24 cellular contexts compared by ENCODE assay signal in genomic region chr20:8967641-8968245, GRCh38.
DNase-seq lines count a peak whose midpoint lies in the region; ATAC-seq and TF ChIP-seq lines count a peak whose summit lies in the region.
"Had no signal": no experiment of that assay in that cellular context is flagged by ENCODE, and none has a peak within 500 bp of the region (broad histone marks: within the 10 kb centered on the region; RNA-seq: fewer than 3 reads in every experiment).

No MANE protein-coding gene starts in this region.

- TF ChIP-seq CTCF in left ventricle myocardium inferior (IDR thresholded peaks at IDR 0.05; ENCODE audit: borderline replicate concordance), result no peak
- no peak for TF ChIP-seq CTCF in heart right ventricle (IDR thresholded peaks at IDR 0.05)
- no peak for TF ChIP-seq CTCF in epithelial cell of esophagus (IDR thresholded peaks at IDR 0.05; ENCODE audit: insufficient read depth, low read depth, low read length, missing control alignments)

- ATAC-seq in heart right ventricle (no peak), GM19324 (IDR thresholded peaks at IDR 0.05; ENCODE audit: low FRiP score, unreplicated experiment) (no peak), GM18519 (IDR thresholded peaks at IDR 0.05; ENCODE audit: low FRiP score, unreplicated experiment) (no peak)
- ATAC-seq: Right ventricle myocardium inferior, SK-N-SH treated with all-trans-retinoic acid at 6 μM for 48 hours had no signal

- peaks cover 59% of the 10 kb centered on the region for H3K4me1 ChIP-seq in left ventricle myocardium inferior
- H3K4me1 ChIP-seq in heart right ventricle, result peaks cover 0 to 61% (median 24%) of the 10 kb centered on the region in 9 donors
- H3K4me1 ChIP-seq in adipocyte (ENCODE audit: control insufficient read depth, insufficient read depth, low read length), result no peaks in the 10 kb centered on the region
- no peaks in the 10 kb centered on the region for H3K4me1 ChIP-seq in effector memory CD4-positive, alpha-beta T cell (ENCODE audit: control insufficient read depth, insufficient read depth, low read length, poor library complexity, severe bottlenecking)
- H3K4me1 ChIP-seq: HAP-1, SJCRH30 had no signal

- H3K27ac ChIP-seq in left ventricle myocardium inferior (replicated peaks), result peak overlapping the region; percentile 67
- peak overlapping the region in 2 of 10 donors; percentile 57 to 70 for H3K27ac ChIP-seq in heart right ventricle
- H3K27ac ChIP-seq in effector memory CD4-positive, alpha-beta T cell (ENCODE audit: insufficient read depth, low read length, poor library complexity, severe bottlenecking), result no peak overlapping the region
- H3K27ac ChIP-seq: GM23248, PC-9, SJCRH30 had no signal

- intact Hi-C loops in left ventricle myocardium inferior (cut with micrococcal nuclease), result no loop called here
- intact Hi-C loops in heart right ventricle (cut with DNase I), result loop anchor here in 1 of 10 donors (5.0 kb wide), 1 partner anchor 385 kb away; no protein-coding TSS in a partner anchor

- no peaks in the 10 kb centered on the region for H3K27me3 ChIP-seq in left ventricle myocardium inferior (ENCODE audit: low read depth)
- H3K27me3 ChIP-seq in heart right ventricle, result no peaks in the 10 kb centered on the region
- H3K27me3 ChIP-seq in adipocyte (replicated peaks; ENCODE audit: control insufficient read depth, insufficient read depth, low read length), result no peaks in the 10 kb centered on the region
- H3K27me3 ChIP-seq in effector memory CD4-positive, alpha-beta T cell (replicated peaks; ENCODE audit: control insufficient read depth, insufficient read depth, low read length, poor library complexity, severe bottlenecking), result no peaks in the 10 kb centered on the region
- H3K27me3 ChIP-seq: SJCRH30 had no signal

- H3K9ac ChIP-seq in adipocyte (ENCODE audit: low read length), result no peak overlapping the region
- H3K9ac ChIP-seq: GM23248 had no signal

- WGBS in heart right ventricle, 2 donors, result 96 to 100% methylated on average over 2 of the region's 2 CpGs

- H3K4me3 ChIP-seq in left ventricle myocardium inferior, result no peak overlapping the region
- no peak overlapping the region for H3K4me3 ChIP-seq in heart right ventricle
- H3K4me3 ChIP-seq in adipocyte (ENCODE audit: low read length), result no peak overlapping the region
- no peak overlapping the region for H3K4me3 ChIP-seq in epithelial cell of esophagus (ENCODE audit: low read length)
- H3K4me3 ChIP-seq in effector memory CD4-positive, alpha-beta T cell (ENCODE audit: insufficient read depth, low read depth, low read length, poor library complexity, severe bottlenecking), result no peak overlapping the region
- H3K4me3 ChIP-seq: GM23248, HAP-1, PC-9, SJCRH30 had no signal

- no peak for DNase-seq in left ventricle myocardium inferior
- no peak for DNase-seq in heart right ventricle
- DNase-seq in adipocyte (ENCODE audit: low read depth), result peak; percentile 3
- DNase-seq in epithelial cell of esophagus (ENCODE audit: low read depth), result peak; percentile 47
- DNase-seq in effector memory CD4-positive, alpha-beta T cell, result no peak
- DNase-seq: Calu3, DMS79 treated with DMSO at 0.1 percent for 48 hours, GM23248, KG1, MM.1S, NCI-H1092, NCI-H1436, NCI-H187, NCI-H2107, NCI-H446, NCI-H524 treated with DMSO at 0.1 percent for 48 hours, NCI-H774, PC-9, SJCRH30 had no signal

- H3K36me3 ChIP-seq in left ventricle myocardium inferior (no peaks in the 10 kb centered on the region), heart right ventricle (no peaks in the 10 kb centered on the region), adipocyte (ENCODE audit: control insufficient read depth, insufficient read depth, low read length, severe bottlenecking) (no peaks in the 10 kb centered on the region)
- no peaks in the 10 kb centered on the region for H3K36me3 ChIP-seq in effector memory CD4-positive, alpha-beta T cell (ENCODE audit: control insufficient read depth, insufficient read depth, low read length)
- H3K36me3 ChIP-seq: HAP-1, SJCRH30 had no signal

- H3K9me3 ChIP-seq in left ventricle myocardium inferior (replicated peaks), result no peaks in the 10 kb centered on the region
- peaks cover 0 to 4% (median 0%) of the 10 kb centered on the region in 11 donors for H3K9me3 ChIP-seq in heart right ventricle
- peaks cover 9% of the 10 kb centered on the region for H3K9me3 ChIP-seq in adipocyte (ENCODE audit: control insufficient read depth, low read length)
- H3K9me3 ChIP-seq in effector memory CD4-positive, alpha-beta T cell (ENCODE audit: control insufficient read depth, low read length), result no peaks in the 10 kb centered on the region
- H3K9me3 ChIP-seq: HAP-1, SJCRH30 had no signal

Comparison
In these comparisons a context has a peak if more than half of its experiments do, and no peak if none do; other contexts are left out.
1. DNase-seq: peak in adipocyte (single experiment) and epithelial cell of esophagus (single experiment); none in left ventricle myocardium inferior (single experiment), heart right ventricle (0 of 2) and effector memory CD4-positive, alpha-beta T cell (0 of 3).